ENCODE assay signal across 14 cellular contexts in the genomic region with DNA sequence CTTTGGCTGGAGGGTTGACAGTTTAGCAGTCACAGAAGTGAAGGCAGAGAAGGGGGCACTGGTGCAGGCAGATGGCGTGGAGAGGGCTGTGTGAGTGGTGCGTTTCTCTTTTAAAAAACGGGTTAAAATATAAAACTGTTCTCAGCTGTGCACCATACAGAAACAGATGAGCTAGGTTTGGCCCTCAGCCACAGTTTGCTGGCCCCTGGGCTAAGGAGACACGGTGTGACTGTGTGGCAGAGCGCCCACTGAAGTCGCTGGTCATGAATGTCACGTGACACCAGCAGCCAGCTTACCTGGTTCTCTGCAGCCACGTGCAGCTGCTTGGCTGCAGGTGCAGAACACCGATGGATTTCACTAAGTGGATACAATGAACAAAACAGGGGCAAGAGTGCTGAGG.
"Had no signal": no experiment of that assay in that cellular context is flagged by ENCODE, and none has a peak within 500 bp of the region (broad histone marks: within the 10 kb centered on the region; RNA-seq: fewer than 3 reads in every experiment).

No MANE protein-coding gene starts in this region.

- H3K27me3 Mint-ChIP-seq: activated naive CD8-positive, alpha-beta T cell treated with anti-CD3 and anti-CD28 coated beads, Interleukin-2, amount 10 ng/mL, durations not matched to agents 7 days and 5 days; brain; naive B cell had no signal

- DNase-seq: activated CD4-positive, alpha-beta T cell treated with anti-CD3 and anti-CD28 coated beads for 1 hour; activated CD4-positive, alpha-beta T cell treated with anti-CD3 and anti-CD28 coated beads, Interleukin-2, amount 50 U/mL, for 4 hours; activated effector memory CD4-positive, alpha-beta T cell treated with anti-CD3 and anti-CD28 coated beads, Interleukin-2, amount 50 U/mL, for 16 hours; activated naive CD8-positive, alpha-beta T cell treated with anti-CD3 and anti-CD28 coated beads, Interleukin-2, amount 10 ng/mL, durations not matched to agents 7 days and 5 days; central memory CD4-positive, alpha-beta T cell; dermis blood vessel endothelial cell; islet precursor cell; mammary epithelial cell; naive B cell; stimulated activated CD4-positive, alpha-beta T cell treated with anti-CD3 and anti-CD28 coated beads, Interleukin-1b, Interleukin-23, amount 100 ng/mL, for 48 hours; T-helper 9 cell; tibial artery had no signal

- H3K9me3 Mint-ChIP-seq: activated naive CD8-positive, alpha-beta T cell treated with anti-CD3 and anti-CD28 coated beads, Interleukin-2, amount 10 ng/mL, durations not matched to agents 7 days and 5 days; brain; naive B cell had no signal

- H3K27ac Mint-ChIP-seq: activated naive CD8-positive, alpha-beta T cell treated with anti-CD3 and anti-CD28 coated beads, Interleukin-2, amount 10 ng/mL, durations not matched to agents 7 days and 5 days had no signal

- H3K4me3 Mint-ChIP-seq: activated naive CD8-positive, alpha-beta T cell treated with anti-CD3 and anti-CD28 coated beads, Interleukin-2, amount 10 ng/mL, durations not matched to agents 7 days and 5 days; brain had no signal

- ATAC-seq: gastroesophageal sphincter had no signal
